In the genomic region with DNA sequence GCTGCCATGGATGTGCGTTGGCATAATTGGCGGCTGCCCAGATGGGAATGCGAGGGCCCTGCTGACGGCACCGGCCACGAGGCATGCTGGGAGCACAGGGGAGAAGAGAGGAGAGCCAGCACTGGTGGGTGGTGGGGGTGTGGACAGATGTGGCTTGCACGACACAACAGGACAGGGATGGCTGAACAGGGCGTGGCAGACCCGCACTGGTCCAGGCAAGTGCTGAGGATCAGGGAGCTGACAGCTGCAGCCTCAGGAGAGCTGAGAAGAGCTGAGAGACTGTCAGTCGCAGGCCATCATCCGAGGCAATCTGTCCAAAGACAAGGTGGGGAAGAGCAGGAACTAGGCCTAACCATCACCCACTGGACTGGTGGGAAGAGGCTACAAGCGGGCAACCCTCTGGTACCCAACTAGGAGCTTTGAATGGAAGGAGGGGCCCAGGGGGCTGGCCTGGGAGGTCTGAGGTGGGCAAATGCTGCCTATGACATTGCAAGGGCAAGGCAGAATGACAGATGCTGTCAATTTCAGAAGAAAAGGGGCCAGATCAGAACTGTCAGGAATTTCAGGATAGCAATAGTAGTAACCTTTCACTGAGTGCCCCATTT, we compare ENCODE assay signal across 9 cellular contexts. TPM values are rescaled to one million over a fixed set of nuclear protein-coding genes. Genes with fewer than 3 reads are reported as not detected.
DNase-seq lines count a peak whose midpoint lies in the region; ATAC-seq and TF ChIP-seq lines count a peak whose summit lies in the region.
"Had no signal": no experiment of that assay in that cellular context is flagged by ENCODE, and none has a peak within 500 bp of the region (broad histone marks: within the 10 kb centered on the region; RNA-seq: fewer than 3 reads in every experiment).

No MANE protein-coding gene starts in this region.

- H3K9me3 ChIP-seq in HEK293 (ENCODE audit: control insufficient read depth, insufficient read depth, low read depth, low read length) = no peaks in the 10 kb centered on the region
- H3K9me3 ChIP-seq: adrenal gland had no signal

- peak overlapping the region; percentile 96 for H3K4me3 Mint-ChIP-seq in activated naive CD8-positive, alpha-beta T cell
- H3K4me3 Mint-ChIP-seq in mesothelial cell of epicardium = peak overlapping the region; percentile 88

- H3K4me3 ChIP-seq in AG10803 (ENCODE audit: low read length) (peak overlapping the region; percentile 92), HEK293 (ENCODE audit: low read depth, low read length) (no peak overlapping the region)

- H3K27ac Mint-ChIP-seq in activated naive CD8-positive, alpha-beta T cell = peak overlapping the region; percentile 96
- H3K27ac Mint-ChIP-seq in mesothelial cell of epicardium = peak overlapping the region; percentile 94

- peaks cover 0 to 55% of the 10 kb centered on the region in 2 experiments; a peak in 1 of 3 replicates for H3K36me3 ChIP-seq in HEK293 (ENCODE audit: control insufficient read depth in 2 of 2, insufficient read depth in 1 of 2, low read length in 2 of 2)

- DNase-seq in AG10803 (ENCODE audit: low read depth) (no peak), mesothelial cell of epicardium (ENCODE audit: low spot score in 2 of 2, unreplicated experiment in 2 of 2) (no peak), AG20443 (ENCODE audit: low spot score) (no peak), RKO (ENCODE audit: low spot score) (no peak)
- DNase-seq in stimulated activated CD4-positive, alpha-beta T cell treated with anti-CD3 and anti-CD28 coated beads, Interleukin-1b, Interleukin-23, amount 100 ng/mL, for 48 hours = no peak

- TF ChIP-seq CTCF in AG10803 (conservative IDR thresholded peaks at IDR 0.05; ENCODE audit: low read length) (no peak), HEK293 (tag by site-specific recombination; IDR thresholded peaks at IDR 0.05) (no peak), mesothelial cell of epicardium (IDR thresholded peaks at IDR 0.05; ENCODE audit: unreplicated experiment) (no peak)

- no peaks in the 10 kb centered on the region for H3K9me3 Mint-ChIP-seq in activated naive CD8-positive, alpha-beta T cell (ENCODE audit: low read depth)
- no peaks in the 10 kb centered on the region for H3K9me3 Mint-ChIP-seq in mesothelial cell of epicardium

- CTCF ChIA-PET in HEK293 (lab: Yijun Ruan, JAX) = interaction anchor here (1.5 to 2.5 kb wide), 2 partner anchors 20 to 122 kb away, joined by 5 to 9 read pairs; no protein-coding TSS in a partner anchor

- H3K27me3 Mint-ChIP-seq in activated naive CD8-positive, alpha-beta T cell = no peaks in the 10 kb centered on the region
- no peaks in the 10 kb centered on the region for H3K27me3 Mint-ChIP-seq in mesothelial cell of epicardium (ENCODE audit: low read depth)

- no peaks in the 10 kb centered on the region for H3K4me1 ChIP-seq in HEK293 (ENCODE audit: control insufficient read depth, insufficient read depth, low read length)

- POLR2A ChIA-PET in HEK293 (lab: Yijun Ruan, JAX) = interaction anchor here (1.1 to 1.7 kb wide), 3 partner anchors 10 to 122 kb away, joined by 3 to 6 read pairs (median 3); no protein-coding TSS in a partner anchor

- H3K27ac ChIP-seq in HEK293 (ENCODE audit: extremely low read depth, low read depth, low read length) = no peak overlapping the region
- H3K27ac ChIP-seq: adrenal gland had no signal

- H3K4me1 Mint-ChIP-seq in activated naive CD8-positive, alpha-beta T cell (ENCODE audit: low read depth) = peaks cover 53% of the 10 kb centered on the region
- peaks cover 62% of the 10 kb centered on the region for H3K4me1 Mint-ChIP-seq in mesothelial cell of epicardium

- ATAC-seq in GM18861 (IDR thresholded peaks at IDR 0.05; ENCODE audit: unreplicated experiment) = no peak

- H3K36me3 Mint-ChIP-seq in activated naive CD8-positive, alpha-beta T cell = peaks cover 3% of the 10 kb centered on the region
- peaks cover 10% of the 10 kb centered on the region for H3K36me3 Mint-ChIP-seq in mesothelial cell of epicardium

TF ChIP-seq in HEK293, 187 proteins besides CTCF, POLR2A, EP300 and RAD21:
- TF ChIP-seq ZNF138 (tag by site-specific recombination; IDR thresholded peaks at IDR 0.05; ENCODE audit: borderline replicate concordance) (no peak), ZNF658 (tag by site-specific recombination; IDR thresholded peaks at IDR 0.05) (no peak), ZFHX2 (tag by site-specific recombination; conservative IDR thresholded peaks at IDR 0.05) (peak; percentile 38), EGR2 (tag by site-specific recombination; IDR thresholded peaks at IDR 0.05; ENCODE audit: low read depth) (no peak), MZF1 (tag by site-specific recombination; IDR thresholded peaks at IDR 0.05; ENCODE audit: borderline replicate concordance) (no peak), ZNF433 (tag by site-specific recombination; IDR thresholded peaks at IDR 0.05; ENCODE audit: low read depth) (no peak), ZSCAN16 (tag by site-specific recombination; IDR thresholded peaks at IDR 0.05) (no peak), KLF1 (tag by site-specific recombination; IDR thresholded peaks at IDR 0.05) (peak; percentile 78), ZNF114 (tag by site-specific recombination; IDR thresholded peaks at IDR 0.05) (no peak), ZFP3 (tag by site-specific recombination; IDR thresholded peaks at IDR 0.05; ENCODE audit: low read depth) (no peak)

RNA-seq across cellular contexts. Expression of gene GNB1L, which starts 2.4 kb away (rescaled TPM):
- 9.0 to 9.9 TPM (median 9.8 TPM) in 3 replicates for total RNA-seq in mesothelial cell of epicardium

RNA-seq across cellular contexts. Expression of gene RTL10, which starts 2.4 kb away (rescaled TPM):
- 32.2 to 35.1 TPM (median 34.3 TPM) in 3 replicates for total RNA-seq in mesothelial cell of epicardium
